ENCODE assay signal across 32 cellular contexts in genomic region chr1:2799811-2800663, GRCh38. TPM values are rescaled to one million over a fixed set of nuclear protein-coding genes. Genes with fewer than 3 reads are reported as not detected.
A peak's percentile ranks its signal among the peaks of the same experiment; 100 is the strongest.
DNase-seq lines count a peak whose midpoint lies in the region; ATAC-seq, FAIRE-seq and TF ChIP-seq lines count a peak whose summit lies in the region.
"Had no signal": no experiment of that assay in that cellular context is flagged by ENCODE, and none has a peak within 500 bp of the region (broad histone marks: within the 10 kb centered on the region; RNA-seq: fewer than 3 reads in every experiment).

No MANE protein-coding gene starts in this region.

- H3K9me3 Mint-ChIP-seq in activated CD4-positive, alpha-beta T cell treated with anti-CD3 and anti-CD28 coated beads for 36 hours (ENCODE audit: low read depth): peaks cover 2% of the 10 kb centered on the region
- H3K9me3 Mint-ChIP-seq: activated T-helper 17 cell treated with anti-CD3 and anti-CD28 coated beads, Interleukin-2, amount 50 U/mL, for 72 hours had no signal

- H3K9me3 ChIP-seq in right lobe of liver (no peaks in the 10 kb centered on the region), HepG2 (ENCODE audit: low read length) (peaks cover 6% of the 10 kb centered on the region; the same call in 1 of the 2 replicates), neuronal stem cell (replicated peaks in 1 of 2; ENCODE audit: control insufficient read depth in 2 of 2, insufficient read depth in 1 of 2, low read depth in 1 of 2, low read length in 2 of 2) (peaks cover 0 to 2% of the 10 kb centered on the region in 2 donors), aorta (ENCODE audit: control insufficient read depth, low read length) (peaks cover 3% of the 10 kb centered on the region)

- TF ChIP-seq POLR2A in right lobe of liver (IDR thresholded peaks at IDR 0.05): no peak
- TF ChIP-seq POLR2A in HepG2 (IDR thresholded peaks at IDR 0.05; ENCODE audit: insufficient read depth in 1 of 2, low read depth in 2 of 2, low read length in 2 of 2): no peak

- H3K27me3 ChIP-seq in right lobe of liver: no peaks in the 10 kb centered on the region
- peaks cover 13 to 46% of the 10 kb centered on the region in 2 experiments for H3K27me3 ChIP-seq in HepG2 (ENCODE audit: control insufficient read depth in 1 of 2, insufficient read depth in 2 of 2, low read length in 2 of 2)
- peaks cover 0 to 30% (median 0%) of the 10 kb centered on the region in 3 experiments for H3K27me3 ChIP-seq in neuronal stem cell (ENCODE audit: control insufficient read depth in 3 of 3, insufficient read depth in 3 of 3, low read depth in 1 of 3, low read length in 3 of 3)
- H3K27me3 ChIP-seq in aorta (ENCODE audit: control insufficient read depth in 1 of 2, insufficient read depth in 2 of 2, low read length in 1 of 2): no peaks in the 10 kb centered on the region
- H3K27me3 ChIP-seq: Peyer's patch had no signal

- H3K27me3 Mint-ChIP-seq in activated CD4-positive, alpha-beta T cell treated with anti-CD3 and anti-CD28 coated beads for 36 hours: peaks cover 6% of the 10 kb centered on the region
- H3K27me3 Mint-ChIP-seq: activated B cell treated with CpG ODN at 0.5 μM for 24 hours; activated naive CD8-positive, alpha-beta T cell treated with anti-CD3 and anti-CD28 coated beads, Interleukin-2, amount 50 U/mL, for 24 hours had no signal

- no peak for TF ChIP-seq RAD21 in HepG2 (CRISPR knock-in tag; IDR thresholded peaks at IDR 0.05)

- no peak for FAIRE-seq in HepG2 (lab: Jason Lieb, UNC)

- H3K4me3 Mint-ChIP-seq in activated CD4-positive, alpha-beta T cell treated with anti-CD3 and anti-CD28 coated beads for 36 hours: no peak overlapping the region
- H3K4me3 Mint-ChIP-seq: activated B cell treated with CpG ODN at 0.5 μM for 24 hours; activated naive CD8-positive, alpha-beta T cell treated with anti-CD3 and anti-CD28 coated beads, Interleukin-2, amount 50 U/mL, for 24 hours; activated T-helper 17 cell treated with anti-CD3 and anti-CD28 coated beads, Interleukin-2, amount 50 U/mL, for 72 hours; CD4-positive, alpha-beta T cell; naive thymus-derived CD4-positive, alpha-beta T cell had no signal

- no peak overlapping the region for H4K91ac ChIP-seq in neuronal stem cell (ENCODE audit: low read depth, low read length, poor library complexity)

- no peak overlapping the region for H3K4ac ChIP-seq in neuronal stem cell (ENCODE audit: low read length)

- no peaks in the 10 kb centered on the region for H3K79me1 ChIP-seq in neuronal stem cell (ENCODE audit: low read depth, low read length)

- H3K36me3 Mint-ChIP-seq in activated CD4-positive, alpha-beta T cell treated with anti-CD3 and anti-CD28 coated beads for 36 hours (ENCODE audit: low read depth): no peaks in the 10 kb centered on the region
- H3K36me3 Mint-ChIP-seq: naive thymus-derived CD4-positive, alpha-beta T cell had no signal

- DNase-seq in activated CD4-positive, alpha-beta T cell treated with anti-CD3 and anti-CD28 coated beads for 36 hours: peak; percentile 3
- DNase-seq in activated CD4-positive, alpha-beta T cell treated with anti-CD3 and anti-CD28 coated beads, Interleukin-2, amount 50 U/mL, for 48 hours: no peak
- DNase-seq in right lobe of liver (peak in 2 of 3 donors; percentile 16 to 50), HepG2 (ENCODE audit: low spot score) (no peak), neuronal stem cell (ENCODE audit: low spot score) (no peak), aorta (peak; percentile 43 to 70), hypothalamus (lab: John Stamatoyannopoulos, UW) (no peak)
- no peak for DNase-seq in stimulated activated CD8-positive, alpha-beta memory T cell treated with anti-CD3 and anti-CD28 coated beads, Interleukin-4, amount 100 ng/mL, for 48 hours
- DNase-seq: 8988T; activated B cell treated with CpG ODN at 0.5 μM for 24 hours; activated CD4-positive, alpha-beta T cell treated with anti-CD3 and anti-CD28 coated beads, Interleukin-2, amount 50 U/mL, for 4 hours; activated naive CD8-positive, alpha-beta T cell treated with anti-CD3 and anti-CD28 coated beads, Interleukin-2, amount 50 U/mL, for 24 hours; CD4-positive, alpha-beta T cell; central memory CD4-positive, alpha-beta T cell; DND-41; HCEC 1CT; islet precursor cell; KG1; midbrain; naive thymus-derived CD4-positive, alpha-beta T cell; NCI-H1092 treated with DMSO at 0.1 percent for 48 hours; NCI-H187; NCI-H446 treated with DMSO at 0.1 percent for 48 hours; NCI-H82; retina; SJCRH30; stimulated activated CD4-positive, alpha-beta T cell treated with anti-CD3 and anti-CD28 coated beads, Interleukin-2, amount 100 ng/mL, for 48 hours; T1000; trophoblast cell had no signal

- no peaks in the 10 kb centered on the region for H3K79me2 ChIP-seq in HepG2 (ENCODE audit: insufficient read depth, low read length)

- H3K18ac ChIP-seq in neuronal stem cell (ENCODE audit: low read length): peak overlapping the region; percentile 64

- peak overlapping the region; percentile 97 for H2AK5ac ChIP-seq in neuronal stem cell (ENCODE audit: low read depth, low read length)

- no peak overlapping the region for H3K27ac Mint-ChIP-seq in activated CD4-positive, alpha-beta T cell treated with anti-CD3 and anti-CD28 coated beads for 36 hours
- H3K27ac Mint-ChIP-seq: activated B cell treated with CpG ODN at 0.5 μM for 24 hours; activated naive CD8-positive, alpha-beta T cell treated with anti-CD3 and anti-CD28 coated beads, Interleukin-2, amount 50 U/mL, for 24 hours; activated T-helper 17 cell treated with anti-CD3 and anti-CD28 coated beads, Interleukin-2, amount 50 U/mL, for 72 hours; CD4-positive, alpha-beta T cell; naive thymus-derived CD4-positive, alpha-beta T cell had no signal

- in situ Hi-C loops in HepG2 (cut with HindIII; ENCODE audit: extremely low pct_ligation_motif_present, low pct_unique_long_range_greater_than_20kb): no loop called here

- H2BK5ac ChIP-seq in neuronal stem cell (ENCODE audit: low read length): peak overlapping the region; percentile 24

- BruUV-seq in HepG2 (replicated peaks; lab: Mats Ljungman, UMichigan): no TSS peak

- H2AFZ ChIP-seq in HepG2 (ENCODE audit: low read length): no peak overlapping the region
- no peak overlapping the region for H2AFZ ChIP-seq in neuronal stem cell (ENCODE audit: low read length)

- H3K4me2 ChIP-seq in HepG2 (ENCODE audit: low read depth, low read length) (no peak overlapping the region), neuronal stem cell (ENCODE audit: insufficient read depth, low read length, poor library complexity, severe bottlenecking) (no peak overlapping the region)

- H3K4me1 Mint-ChIP-seq in activated CD4-positive, alpha-beta T cell treated with anti-CD3 and anti-CD28 coated beads for 36 hours: no peaks in the 10 kb centered on the region
- H3K4me1 Mint-ChIP-seq: activated B cell treated with CpG ODN at 0.5 μM for 24 hours; activated T-helper 17 cell treated with anti-CD3 and anti-CD28 coated beads, Interleukin-2, amount 50 U/mL, for 72 hours had no signal

- TF ChIP-seq EP300 in HepG2 (IDR thresholded peaks at IDR 0.05; ENCODE audit: low read depth in 2 of 2, low read length in 2 of 2) (no peak), HepG2 (CRISPR knock-in tag; IDR thresholded peaks at IDR 0.05; ENCODE audit: borderline replicate concordance) (no peak)

- intact Hi-C loops in activated CD4-positive, alpha-beta T cell treated with anti-CD3 and anti-CD28 coated beads for 36 hours (cut with DNase I, micrococcal nuclease): no loop called here
- intact Hi-C loops in right lobe of liver (cut with DNase I) (no loop called here), HepG2 (cut with micrococcal nuclease; ENCODE audit: unreplicated experiment) (no loop called here), aorta (cut with DNase I) (no loop called here)

- H2BK120ac ChIP-seq in neuronal stem cell (ENCODE audit: low read depth, low read length): peak overlapping the region; percentile 31

- H2BK12ac ChIP-seq in neuronal stem cell (ENCODE audit: low read length): peak overlapping the region; percentile 73

- CTCF ChIA-PET in activated CD4-positive, alpha-beta T cell treated with anti-CD3 and anti-CD28 coated beads for 36 hours (lab: Charles Lee): interaction anchor here (1.0 to 1.6 kb wide), 2 partner anchors 21 to 384 kb away, joined by 4 read pairs; no protein-coding TSS in a partner anchor
- CTCF ChIA-PET in HepG2 (lab: Yijun Ruan, JAX; ENCODE audit: low intra/inter-chr PET ratio, low total read pairs): no interaction called here

- no peak for ATAC-seq in activated CD4-positive, alpha-beta T cell treated with anti-CD3 and anti-CD28 coated beads for 36 hours
- no peak for ATAC-seq in right lobe of liver
- ATAC-seq in HepG2: no peak
- ATAC-seq in aorta (ENCODE audit: low FRiP score): no peak
- ATAC-seq: activated naive CD8-positive, alpha-beta T cell treated with anti-CD3 and anti-CD28 coated beads, Interleukin-2, amount 50 U/mL, for 24 hours; activated T-helper 17 cell treated with anti-CD3 and anti-CD28 coated beads, Interleukin-2, amount 50 U/mL, for 72 hours; naive thymus-derived CD4-positive, alpha-beta T cell had no signal

- H4K8ac ChIP-seq in neuronal stem cell (ENCODE audit: low read depth, low read length): peak overlapping the region; percentile 43

- no peaks in the 10 kb centered on the region for H3K4me1 ChIP-seq in right lobe of liver
- H3K4me1 ChIP-seq in HepG2 (ENCODE audit: insufficient read depth, low read length): no peaks in the 10 kb centered on the region
- H3K4me1 ChIP-seq in neuronal stem cell (ENCODE audit: control insufficient read depth in 2 of 2, insufficient read depth in 1 of 2, low read depth in 1 of 2, low read length in 2 of 2): peaks cover 0 to 2% of the 10 kb centered on the region in 2 donors
- no peaks in the 10 kb centered on the region for H3K4me1 ChIP-seq in aorta (ENCODE audit: control insufficient read depth in 1 of 2, insufficient read depth in 2 of 2, low read length in 2 of 2)
- H3K4me1 ChIP-seq: Peyer's patch, SJCRH30 had no signal

- H3K9ac ChIP-seq in HepG2 (ENCODE audit: insufficient read depth, low read depth, low read length) (no peak overlapping the region), neuronal stem cell (ENCODE audit: low read depth, low read length, poor library complexity) (no peak overlapping the region)

- POLR2A ChIA-PET in activated CD4-positive, alpha-beta T cell treated with anti-CD3 and anti-CD28 coated beads for 36 hours (lab: Charles Lee): interaction anchor here (0.6 kb wide), 1 partner anchor 180 kb away, joined by 9 read pairs; no protein-coding TSS in a partner anchor
- POLR2A ChIA-PET in HepG2 (lab: Yijun Ruan, JAX): no interaction called here

- H3K14ac ChIP-seq in neuronal stem cell (ENCODE audit: low read length): peak overlapping the region; percentile 71

- WGBS in right lobe of liver (ENCODE audit: insufficient coverage, low coverage, low lambda C conversion rate, missing lambda C conversion rate): 60% methylated on average over 1 of the region's 49 CpGs
- 29% methylated on average over 19 of the region's 49 CpGs for WGBS in HepG2 (ENCODE audit: low lambda C conversion rate)
- no CpG with 5 or more reads among the region's 49 CpGs for WGBS in neuronal stem cell (ENCODE audit: extremely low coverage in 2 of 2, insufficient read length in 2 of 2, insufficient replicate concordance in 1 of 2), 2 donors
- WGBS in aorta, 2 donors: 89 to 90% methylated on average over 43 to 49 of the region's 49 CpGs

- peak overlapping the region; percentile 43 for H3K23ac ChIP-seq in neuronal stem cell (ENCODE audit: low read depth, low read length, poor library complexity)

- no peak for TF ChIP-seq CTCF in right lobe of liver (IDR thresholded peaks at IDR 0.05)
- no peak for TF ChIP-seq CTCF in HepG2 (CRISPR knock-in tag; IDR thresholded peaks at IDR 0.05)

- H3K4me3 ChIP-seq in right lobe of liver (no peak overlapping the region), HepG2 (replicated peaks in 1 of 3; ENCODE audit: insufficient read depth in 1 of 3, low read depth in 2 of 3, low read length in 3 of 3) (no peak overlapping the region), neuronal stem cell (ENCODE audit: low read length in 2 of 2) (no peak overlapping the region), aorta (ENCODE audit: low read length in 2 of 2) (no peak overlapping the region)
- H3K4me3 ChIP-seq: Peyer's patch, SJCRH30 had no signal

- H2BK15ac ChIP-seq in neuronal stem cell (ENCODE audit: low read length): no peak overlapping the region

- no peaks in the 10 kb centered on the region for H4K20me1 ChIP-seq in HepG2 (ENCODE audit: insufficient read depth, low read length)

- H3K27ac ChIP-seq in right lobe of liver (no peak overlapping the region), HepG2 (ENCODE audit: extremely low read length, insufficient read depth, low read length) (no peak overlapping the region), neuronal stem cell (replicated peaks; ENCODE audit: low read length) (no peak overlapping the region), aorta (ENCODE audit: low read depth in 1 of 2, low read length in 2 of 2) (no peak overlapping the region)
- H3K27ac ChIP-seq: HL-60, Peyer's patch, SJCRH30 had no signal

- H3K36me3 ChIP-seq in right lobe of liver: no peaks in the 10 kb centered on the region
- no peaks in the 10 kb centered on the region for H3K36me3 ChIP-seq in HepG2 (replicated peaks in 1 of 2; ENCODE audit: control insufficient read depth in 1 of 2, insufficient read depth in 2 of 2, low read length in 2 of 2)
- H3K36me3 ChIP-seq in neuronal stem cell (replicated peaks in 1 of 2; ENCODE audit: control insufficient read depth in 2 of 2, insufficient read depth in 2 of 2, low read length in 2 of 2): no peaks in the 10 kb centered on the region
- H3K36me3 ChIP-seq in aorta (ENCODE audit: control insufficient read depth in 1 of 2, insufficient read depth in 2 of 2, low read length in 1 of 2): no peaks in the 10 kb centered on the region
- H3K36me3 ChIP-seq: Peyer's patch, SJCRH30 had no signal

RNA-seq across cellular contexts. Expression of gene TTC34, which starts 1.5 kb away (rescaled TPM):
- 1 to 10 TPM; 1.3 TPM for total RNA-seq in activated CD4-positive, alpha-beta T cell treated with anti-CD3 and anti-CD28 coated beads for 36 hours
- total RNA-seq in right lobe of liver (under 1 TPM in 5 of 6 experiments, not detected in 1; 0.06 to 0.23 (median 0.18) TPM), HepG2 (2016; rRNA removed; fragmentation: Illumina TruSeq; extraction: Trizol) (0.07 TPM in 1 of 2 replicates, not detected in the other), aorta (1 to 10 TPM in 1 of 2 donors, under 1 TPM in 1; 0.55 to 1.3 TPM)
- not detected in 2 replicates for total RNA-seq in HepG2 (2016; cell fraction: cytosol; rRNA removed; fragmentation: Illumina TruSeq; extraction: Trizol; ENCODE audit: low read depth)
- total RNA-seq in HepG2 (2016; cell fraction: insoluble cytoplasmic fraction; rRNA removed; fragmentation: Illumina TruSeq; extraction: Trizol): 0.09 TPM in 1 of 2 replicates, not detected in the other
- total RNA-seq in HepG2 (2016; cell fraction: membrane; rRNA removed; fragmentation: Illumina TruSeq; extraction: Trizol): 0.03 TPM in 1 of 2 replicates, not detected in the other
- 0.22 and 0.31 TPM in 2 replicates for total RNA-seq in HepG2 (2016; cell fraction: nucleus; rRNA removed; fragmentation: Illumina TruSeq; extraction: Trizol)
- polyA plus RNA-seq in HepG2 (2011; rRNA removed) (0.11 and 0.13 TPM in 2 replicates), aorta (under 1 TPM in 1 of 2 donors, not detected in 1; 0.95 TPM)
- 0.01 and 0.03 TPM in 2 replicates for polyA plus RNA-seq in HepG2 (2011; cell fraction: cytosol; rRNA removed)
- polyA plus RNA-seq in HepG2 (2011; cell fraction: nucleus; rRNA removed): 1.1 and 1.5 TPM in 2 replicates
- 0.08 and 0.16 TPM in 2 replicates for polyA plus RNA-seq in HepG2 (2012)
- 0.01 TPM in 1 of 2 replicates, not detected in the other for polyA plus RNA-seq in HepG2 (2016; cell fraction: cytosol; fragmentation: Illumina TruSeq; extraction: Trizol; ENCODE audit: low read depth)
- 0.03 and 0.05 TPM in 2 replicates for polyA plus RNA-seq in HepG2 (2016; cell fraction: insoluble cytoplasmic fraction; fragmentation: Illumina TruSeq; extraction: Trizol; ENCODE audit: low read depth)
- 0.03 TPM in 1 of 2 replicates, not detected in the other for polyA plus RNA-seq in HepG2 (2016; cell fraction: membrane; fragmentation: Illumina TruSeq; extraction: Trizol; ENCODE audit: low read depth)
- polyA plus RNA-seq in HepG2 (2016; cell fraction: nucleus; fragmentation: Illumina TruSeq; extraction: Trizol; ENCODE audit: insufficient read depth, low read depth): 0.33 and 0.36 TPM in 2 replicates
- 0.84 and 0.87 TPM in 2 replicates for polyA minus RNA-seq in HepG2 (2011; rRNA and poly(A)+ RNA removed; ENCODE audit: low replicate concordance)
- 0.09 and 0.10 TPM in 2 replicates for polyA minus RNA-seq in HepG2 (2011; cell fraction: cytosol; rRNA and poly(A)+ RNA removed)
- polyA minus RNA-seq in HepG2 (2011; cell fraction: nucleus; rRNA and poly(A)+ RNA removed): 1.7 and 2.5 TPM in 2 replicates
- 0.39 TPM for polyA plus RNA-seq in neuronal stem cell (2013, experiment 1 of 2)
- polyA plus RNA-seq in neuronal stem cell (2013, experiment 2 of 2): 0.35 TPM

Comparison
In these comparisons a context has a peak if more than half of its experiments do, and no peak if none do; other contexts are left out.
1. DNase-seq: peak in activated CD4-positive, alpha-beta T cell treated with anti-CD3 and anti-CD28 coated beads for 36 hours (single experiment), right lobe of liver (2 of 3) and aorta (2 of 2); none in activated CD4-positive, alpha-beta T cell treated with anti-CD3 and anti-CD28 coated beads, Interleukin-2, amount 50 U/mL, for 48 hours (0 of 2), HepG2 (single experiment), neuronal stem cell (single experiment), stimulated activated CD8-positive, alpha-beta memory T cell treated with anti-CD3 and anti-CD28 coated beads, Interleukin-4, amount 100 ng/mL, for 48 hours (single experiment) and hypothalamus (0 of 51).